ENCODE assay signal across 13 cellular contexts in the genomic region with DNA sequence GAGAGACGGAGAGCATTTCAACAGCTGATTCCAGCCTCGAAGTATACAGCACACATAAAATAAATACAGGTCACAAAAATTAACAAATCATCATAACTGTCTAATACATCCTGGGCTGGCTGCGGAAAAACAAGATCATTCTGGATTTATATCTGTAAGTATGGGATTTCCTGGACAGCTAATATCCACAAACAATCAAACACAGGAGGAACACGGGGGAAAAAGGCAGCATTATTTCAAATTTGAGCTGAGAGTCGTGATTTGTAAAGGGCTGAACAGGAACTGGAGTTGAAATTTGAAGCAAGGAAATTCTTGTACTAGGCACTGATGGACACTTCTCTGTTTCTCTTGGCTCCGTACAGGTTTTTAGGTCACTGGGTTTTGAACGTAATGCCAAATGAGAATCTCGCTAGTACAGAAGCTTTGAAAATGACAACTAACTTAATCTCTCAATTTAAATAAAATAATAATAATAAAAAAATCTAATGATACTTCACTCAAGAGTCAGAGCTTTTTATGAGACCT.
DNase-seq lines count a peak whose midpoint lies in the region; ATAC-seq and TF ChIP-seq lines count a peak whose summit lies in the region.
"Had no signal": no experiment of that assay in that cellular context is flagged by ENCODE, and none has a peak within 500 bp of the region (broad histone marks: within the 10 kb centered on the region; RNA-seq: fewer than 3 reads in every experiment).

No MANE protein-coding gene starts in this region.

- no peak overlapping the region for H2AK5ac ChIP-seq in IMR-90 (ENCODE audit: low read depth, low read length)

- H3K14ac ChIP-seq in IMR-90 (replicated peaks; ENCODE audit: low read depth, low read length): no peak overlapping the region

- H3K9ac ChIP-seq in IMR-90 (ENCODE audit: low read depth, low read length): peak overlapping the region; percentile 50; the same call in 1 of the 2 replicates

- POLR2A ChIA-PET in IMR-90 (lab: Charles Lee; ENCODE audit: unreplicated experiment): no interaction called here

- H3K4ac ChIP-seq in IMR-90 (ENCODE audit: low read depth, low read length): peak overlapping the region; percentile 3; the same call in 1 of the 2 replicates

- H3K79me1 ChIP-seq in IMR-90 (ENCODE audit: low read depth in 1 of 2, low read length in 2 of 2): peaks cover 35 to 74% of the 10 kb centered on the region in 2 experiments

- H3K4me1 ChIP-seq in IMR-90 (ENCODE audit: control insufficient read depth, insufficient read depth, low read length): peaks cover 10% of the 10 kb centered on the region
- peaks cover 11% of the 10 kb centered on the region for H3K4me1 ChIP-seq in prostate gland (replicated peaks)

- peaks cover 27% of the 10 kb centered on the region; the same call in 1 of the 2 replicates for H4K20me1 ChIP-seq in IMR-90 (ENCODE audit: insufficient read depth, low read length)

- H3K27me3 ChIP-seq in IMR-90 (ENCODE audit: control insufficient read depth, insufficient read depth, low read length) (no peaks in the 10 kb centered on the region), prostate gland (replicated peaks; ENCODE audit: insufficient read depth) (no peaks in the 10 kb centered on the region)
- H3K27me3 ChIP-seq: cardiac muscle cell, SJSA1 had no signal

- H4K5ac ChIP-seq in IMR-90 (ENCODE audit: low read depth, low read length): no peak overlapping the region

- no peak overlapping the region for H3K18ac ChIP-seq in IMR-90 (ENCODE audit: low read depth, low read length)

- H3K27ac ChIP-seq in IMR-90 (ENCODE audit: insufficient read depth, low read length) (no peak overlapping the region), prostate gland (peak overlapping the region; percentile 27 to 61)
- H3K27ac ChIP-seq: cardiac muscle cell, SJSA1 had no signal

- H3K9me3 Mint-ChIP-seq in activated T-helper 2 cell treated with anti-CD3 and anti-CD28 coated beads, Interferon-gamma antibody, Interleukin-2, Interleukin-4, amounts not matched to agents 10 μg/mL and 5 μg/mL and 100 μg/mL, durations not matched to agents 14 hours and 24 hours and 36 hours: no peaks in the 10 kb centered on the region

- H3K4me3 ChIP-seq in IMR-90 (ENCODE audit: insufficient read depth, low read depth, low read length): no peak overlapping the region
- no peak overlapping the region for H3K4me3 ChIP-seq in astrocyte of the spinal cord (ENCODE audit: low read depth, low read length)
- no peak overlapping the region for H3K4me3 ChIP-seq in prostate gland
- H3K4me3 ChIP-seq: cardiac muscle cell, SJSA1 had no signal

- no peak overlapping the region for H4K91ac ChIP-seq in IMR-90 (ENCODE audit: insufficient read depth, low read depth, low read length)

- peaks cover 8% of the 10 kb centered on the region for H3K36me3 ChIP-seq in IMR-90 (ENCODE audit: control insufficient read depth, insufficient read depth, low read length)
- no peaks in the 10 kb centered on the region for H3K36me3 ChIP-seq in prostate gland
- H3K36me3 ChIP-seq: cardiac muscle cell had no signal

- no CpG with 5 or more reads among the region's 8 CpGs for WGBS in IMR-90 (ENCODE audit: extremely low coverage in 2 of 2, insufficient read length in 1 of 2), 2 experiments
- 16% methylated on average over 8 of the region's 8 CpGs for WGBS in prostate gland

- no peak for TF ChIP-seq CTCF in IMR-90 (conservative IDR thresholded peaks at IDR 0.05; ENCODE audit: low read depth, low read length)
- no peak for TF ChIP-seq CTCF in astrocyte of the spinal cord (IDR thresholded peaks at IDR 0.05; ENCODE audit: low read depth, low read length)
- no peak for TF ChIP-seq CTCF in prostate gland (IDR thresholded peaks at IDR 0.05)

- TF ChIP-seq POLR2A in IMR-90 (IDR thresholded peaks at IDR 0.05; ENCODE audit: low read depth, low read length) (no peak), prostate gland (IDR thresholded peaks at IDR 0.05) (no peak)

- H3K27me3 Mint-ChIP-seq in activated T-helper 2 cell treated with anti-CD3 and anti-CD28 coated beads, Interferon-gamma antibody, Interleukin-2, Interleukin-4, amounts not matched to agents 10 μg/mL and 5 μg/mL and 100 μg/mL, durations not matched to agents 14 hours and 24 hours and 36 hours (ENCODE audit: low read depth): no peaks in the 10 kb centered on the region

- no peak overlapping the region for H2BK120ac ChIP-seq in IMR-90 (ENCODE audit: low read depth, low read length)

- H2BK20ac ChIP-seq in IMR-90 (ENCODE audit: low read depth, low read length): no peak overlapping the region

- no peak overlapping the region for H2AFZ ChIP-seq in IMR-90 (replicated peaks; ENCODE audit: low read length, poor library complexity)

- no peak for TF ChIP-seq RAD21 in IMR-90 (IDR thresholded peaks at IDR 0.05; ENCODE audit: low read length)

- H4K8ac ChIP-seq in IMR-90 (ENCODE audit: low read depth in 2 of 2, low read length in 2 of 2): peak overlapping the region; percentile 15 to 35; a peak in 3 of 4 replicates

- H2BK5ac ChIP-seq in IMR-90 (ENCODE audit: low read depth, low read length, poor library complexity, severe bottlenecking): peak overlapping the region; percentile 10

- CTCF ChIA-PET in IMR-90 (lab: Yijun Ruan, JAX): no interaction called here

- no TSS peak for BruUV-seq in IMR-90 (replicated peaks; lab: Mats Ljungman, UMichigan)

- ATAC-seq in IMR-90 (ENCODE audit: low read depth) (no peak), left ventricle myocardium superior (peak; percentile 36), HG03175 (IDR thresholded peaks at IDR 0.05; ENCODE audit: unreplicated experiment) (no peak)

- dilution Hi-C loops in IMR-90 (cut with HindIII; ENCODE audit: low sequenced_read_pairs, unreplicated experiment): no loop called here

- H3K9me1 ChIP-seq in IMR-90 (ENCODE audit: insufficient read depth, low read length): peaks cover 3% of the 10 kb centered on the region; the same call in 1 of the 2 replicates

- intact Hi-C loops in IMR-90 (cut with micrococcal nuclease) (loop anchor here (2.0 kb wide), 1 partner anchor 299 kb away; no protein-coding TSS in a partner anchor), left ventricle myocardium superior (cut with micrococcal nuclease) (loop anchor here (10.0 kb wide), 1 partner anchor 299 kb away; no protein-coding TSS in a partner anchor), prostate gland (cut with DNase I) (loop anchor here (10.0 kb wide), 1 partner anchor 579 kb away; a partner anchor contains a TSS)
- intact Hi-C loops in activated T-helper 2 cell treated with anti-CD3 and anti-CD28 coated beads, Interferon-gamma antibody, Interleukin-2, Interleukin-4, amounts not matched to agents 10 μg/mL and 5 μg/mL and 100 μg/mL, durations not matched to agents 14 hours and 24 hours and 36 hours (cut with micrococcal nuclease): no loop called here

- no peak overlapping the region for H3K23ac ChIP-seq in IMR-90 (ENCODE audit: low read depth, low read length)

- no peak overlapping the region; the same call in 2 of the 3 replicates for H2BK15ac ChIP-seq in IMR-90 (ENCODE audit: low read depth, low read length)

- peaks cover 26% of the 10 kb centered on the region for H3K36me3 Mint-ChIP-seq in activated T-helper 2 cell treated with anti-CD3 and anti-CD28 coated beads, Interferon-gamma antibody, Interleukin-2, Interleukin-4, amounts not matched to agents 10 μg/mL and 5 μg/mL and 100 μg/mL, durations not matched to agents 14 hours and 24 hours and 36 hours (ENCODE audit: low read depth)

- H3K9me3 ChIP-seq in IMR-90 (ENCODE audit: control insufficient read depth, insufficient read depth, low read length): no peaks in the 10 kb centered on the region
- no peaks in the 10 kb centered on the region for H3K9me3 ChIP-seq in prostate gland
- H3K9me3 ChIP-seq: SJSA1 had no signal

- no peak overlapping the region for H2AK9ac ChIP-seq in IMR-90 (replicated peaks; ENCODE audit: low read depth, low read length, poor library complexity)

- no peak overlapping the region for H3K56ac ChIP-seq in IMR-90 (ENCODE audit: extremely low read depth, insufficient read depth, low read length)

- H3K27ac Mint-ChIP-seq in activated T-helper 2 cell treated with anti-CD3 and anti-CD28 coated beads, Interferon-gamma antibody, Interleukin-2, Interleukin-4, amounts not matched to agents 10 μg/mL and 5 μg/mL and 100 μg/mL, durations not matched to agents 14 hours and 24 hours and 36 hours: no peak overlapping the region

- no peak overlapping the region for H3K4me3 Mint-ChIP-seq in activated T-helper 2 cell treated with anti-CD3 and anti-CD28 coated beads, Interferon-gamma antibody, Interleukin-2, Interleukin-4, amounts not matched to agents 10 μg/mL and 5 μg/mL and 100 μg/mL, durations not matched to agents 14 hours and 24 hours and 36 hours (ENCODE audit: low read depth)

- peaks cover 57% of the 10 kb centered on the region for H3K4me1 Mint-ChIP-seq in activated T-helper 2 cell treated with anti-CD3 and anti-CD28 coated beads, Interferon-gamma antibody, Interleukin-2, Interleukin-4, amounts not matched to agents 10 μg/mL and 5 μg/mL and 100 μg/mL, durations not matched to agents 14 hours and 24 hours and 36 hours (ENCODE audit: low read depth)

- in situ Hi-C loops in IMR-90 (cut with MboI; ENCODE audit: low sequenced_read_pairs) (no loop called here), astrocyte of the spinal cord (cut with HindIII; ENCODE audit: low sequenced_read_pairs) (no loop called here)

- no peak overlapping the region for H3K4me2 ChIP-seq in IMR-90 (ENCODE audit: low read depth, low read length)

- DNase-seq in IMR-90 (no peak), astrocyte of the spinal cord (ENCODE audit: low read depth, low spot score) (peak; percentile 49), left ventricle myocardium superior (no peak), prostate gland (ENCODE audit: low spot score) (no peak), cerebellar nuclear complex (lab: John Stamatoyannopoulos, UW) (no peak), NOMO-1 treated with dmso at 0.1 percent for 144 hours (lab: John Stamatoyannopoulos, UW; ENCODE audit: unreplicated experiment) (no peak)
- no peak for DNase-seq in activated T-helper 2 cell treated with anti-CD3 and anti-CD28 coated beads, Interferon-gamma antibody, Interleukin-2, Interleukin-4, amounts not matched to agents 10 μg/mL and 5 μg/mL and 100 μg/mL, durations not matched to agents 14 hours and 24 hours and 36 hours (ENCODE audit: low spot score)
- DNase-seq: DND-41, NCI-H187 treated with DMSO at 0.1 percent for 48 hours, NCI-H774 had no signal

TF ChIP-seq in IMR-90, 13 proteins besides CTCF, POLR2A, EP300 and RAD21 (continues in another document):
- TF ChIP-seq CHD1 (IDR thresholded peaks at IDR 0.05; ENCODE audit: low read depth, low read length) (no peak), MAZ (IDR thresholded peaks at IDR 0.05; ENCODE audit: borderline replicate concordance, low read depth, low read length) (no peak), SMC3 (IDR thresholded peaks at IDR 0.05; ENCODE audit: low read depth, low read length) (no peak), FOS (IDR thresholded peaks at IDR 0.05; ENCODE audit: low read depth, low read length) (no peak)
